ENCODE assay signal across 11 cellular contexts in genomic region chr3:45583021-45583851, GRCh38. TPM values are rescaled to one million over a fixed set of nuclear protein-coding genes. Genes with fewer than 3 reads are reported as not detected.
DNase-seq lines count a peak whose midpoint lies in the region; ATAC-seq and TF ChIP-seq lines count a peak whose summit lies in the region.
"Had no signal": no experiment of that assay in that cellular context is flagged by ENCODE, and none has a peak within 500 bp of the region (broad histone marks: within the 10 kb centered on the region; RNA-seq: fewer than 3 reads in every experiment).

No MANE protein-coding gene starts in this region.

- TF ChIP-seq CTCF in brain (conservative IDR thresholded peaks at IDR 0.05): no peak
- no peak for TF ChIP-seq CTCF in sigmoid colon (IDR thresholded peaks at IDR 0.05)

- 71 to 78% methylated on average over 7 of the region's 7 CpGs for WGBS in sigmoid colon, 2 donors

- DNase-seq in hypothalamus (lab: John Stamatoyannopoulos, UW): peak in 47 of 51 donors; percentile 11 to 96 (median 76)
- peak; percentile 89 for DNase-seq in sigmoid colon
- no peak for DNase-seq in NCI-H2107 (lab: John Stamatoyannopoulos, UW)
- DNase-seq in stimulated activated naive CD8-positive, alpha-beta T cell treated with anti-CD3 and anti-CD28 coated beads, Interleukin-15, Interleukin-2, amounts not matched to agents 100 U/mL and 50 U/mL, for 24 hours: no peak
- DNase-seq: activated T-cell treated with anti-CD3 and anti-CD28 coated beads, Interleukin-2, amount 50 U/mL, for 72 hours; COR-L47; H9 had no signal

- H3K27me3 Mint-ChIP-seq in brain: peaks cover 3% of the 10 kb centered on the region

- H3K4me3 ChIP-seq in sigmoid colon: no peak overlapping the region

- peaks cover 38% of the 10 kb centered on the region for H3K4me1 Mint-ChIP-seq in brain

- H3K9me3 ChIP-seq in sigmoid colon: no peaks in the 10 kb centered on the region

- no peak for TF ChIP-seq RAD21 in Ishikawa (IDR thresholded peaks at IDR 0.05; ENCODE audit: low read depth)

- no peak for TF ChIP-seq POLR2A in sigmoid colon (IDR thresholded peaks at IDR 0.05)

- H3K9me3 Mint-ChIP-seq in brain: peaks cover 0 to 8% (median 0%) of the 10 kb centered on the region in 5 experiments
- H3K9me3 Mint-ChIP-seq: H9 had no signal

- no peaks in the 10 kb centered on the region for H3K27me3 ChIP-seq in sigmoid colon

- no peak for ATAC-seq in HG03095 (IDR thresholded peaks at IDR 0.05; ENCODE audit: unreplicated experiment)
- ATAC-seq in HG03108 (IDR thresholded peaks at IDR 0.05; ENCODE audit: unreplicated experiment): no peak
- ATAC-seq in stimulated activated naive CD8-positive, alpha-beta T cell treated with anti-CD3 and anti-CD28 coated beads, Interleukin-15, Interleukin-2, amounts not matched to agents 100 U/mL and 50 U/mL, for 24 hours: no peak
- ATAC-seq: activated T-cell treated with anti-CD3 and anti-CD28 coated beads, Interleukin-2, amount 50 U/mL, for 72 hours had no signal

- TF ChIP-seq EP300 in Ishikawa (IDR thresholded peaks at IDR 0.05; ENCODE audit: borderline replicate concordance): no peak
- no peak for TF ChIP-seq EP300 in sigmoid colon (IDR thresholded peaks at IDR 0.05)

- peak overlapping the region; percentile 53 to 96 (median 81) for H3K27ac Mint-ChIP-seq in brain
- H3K27ac Mint-ChIP-seq: activated T-cell treated with anti-CD3 and anti-CD28 coated beads, Interleukin-2, amount 50 U/mL, for 72 hours; H9 had no signal

- no peaks in the 10 kb centered on the region for H3K36me3 Mint-ChIP-seq in brain

- peak overlapping the region; percentile 27 to 61 (median 53) for H3K27ac ChIP-seq in sigmoid colon

- no peaks in the 10 kb centered on the region for H3K36me3 ChIP-seq in sigmoid colon

- H3K4me1 ChIP-seq in sigmoid colon: peaks cover 0 to 13% (median 0%) of the 10 kb centered on the region in 4 donors

- H3K4me3 Mint-ChIP-seq in brain: peak overlapping the region in 1 of 5 experiments; percentile 13
- H3K4me3 Mint-ChIP-seq: activated T-cell treated with anti-CD3 and anti-CD28 coated beads, Interleukin-2, amount 50 U/mL, for 72 hours; H9 had no signal

- intact Hi-C loops in sigmoid colon (cut with DNase I): no loop called here

TF ChIP-seq in Ishikawa, 13 proteins besides CTCF, POLR2A, EP300 and RAD21:
- TF ChIP-seq REST (IDR thresholded peaks at IDR 0.05; ENCODE audit: low read depth) (no peak), USF1 (IDR thresholded peaks at IDR 0.05) (no peak), MAX (IDR thresholded peaks at IDR 0.05) (no peak), CEBPB (IDR thresholded peaks at IDR 0.05) (no peak), NFIC (IDR thresholded peaks at IDR 0.05) (peak; percentile 18; the same call in 1 of the 2 replicates)
TF ChIP-seq in Ishikawa: peak in this region for 1.

RNA-seq across cellular contexts. Expression of gene LIMD1, which starts 11.3 kb away (rescaled TPM):
- 1.3 TPM for polyA plus RNA-seq in brain (ENCODE audit: insufficient read depth, low read depth, low replicate concordance)
- 10 to 100 TPM; 12.2 to 19.9 (median 13.2) TPM for total RNA-seq in sigmoid colon
- 10 to 100 TPM in 1 of 3 donors, 1 to 10 TPM in 2; 3.0 to 13.2 (median 3.2) TPM for polyA plus RNA-seq in sigmoid colon

Comparison
In these comparisons a context has a peak if more than half of its experiments do, and no peak if none do; other contexts are left out.
1. DNase-seq: peak in hypothalamus (47 of 51) and sigmoid colon (single experiment); none in NCI-H2107 (single experiment) and stimulated activated naive CD8-positive, alpha-beta T cell treated with anti-CD3 and anti-CD28 coated beads, Interleukin-15, Interleukin-2, amounts not matched to agents 100 U/mL and 50 U/mL, for 24 hours (single experiment).